In the genomic region with DNA sequence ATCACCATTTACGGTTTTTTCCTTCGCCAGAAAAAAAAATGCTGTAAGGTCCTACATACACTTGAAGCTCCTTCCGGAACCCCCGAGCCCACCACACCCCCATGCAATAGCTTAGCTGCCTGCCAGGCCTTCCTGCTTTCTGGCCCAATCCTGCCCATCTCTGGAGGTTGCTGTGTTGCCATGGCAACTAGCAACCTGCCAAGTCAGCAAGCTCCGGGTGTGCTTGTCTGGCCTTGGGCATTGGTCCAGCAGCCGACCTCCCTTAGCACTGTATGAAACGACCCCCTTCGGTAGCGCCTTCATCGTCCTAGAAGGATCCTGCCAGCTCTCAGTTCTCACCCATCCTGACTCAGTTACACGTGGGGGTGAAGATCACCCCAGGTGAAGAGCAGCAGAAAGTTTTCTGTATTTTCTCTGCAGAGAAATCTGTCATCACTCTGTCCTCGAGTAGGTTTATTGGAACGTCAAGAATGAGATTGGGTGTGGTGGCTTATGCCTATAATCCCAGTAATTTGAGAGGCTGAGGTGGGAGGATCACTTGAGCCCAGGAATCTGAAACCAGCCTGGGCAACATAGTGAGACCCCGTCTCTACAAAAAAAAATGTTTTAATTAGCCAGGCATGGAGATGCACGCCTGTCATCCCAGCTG, we compare ENCODE assay signal across 14 cellular contexts. TPM values are rescaled to one million over a fixed set of nuclear protein-coding genes. Genes with fewer than 3 reads are reported as not detected.
DNase-seq lines count a peak whose midpoint lies in the region; ATAC-seq, FAIRE-seq and TF ChIP-seq lines count a peak whose summit lies in the region.
"Had no signal": no experiment of that assay in that cellular context is flagged by ENCODE, and none has a peak within 500 bp of the region (broad histone marks: within the 10 kb centered on the region; RNA-seq: fewer than 3 reads in every experiment).

No MANE protein-coding gene starts in this region.

- DNase-seq in HepG2 (ENCODE audit: low spot score) (no peak), right lobe of liver (no peak), RCC 7860 (ENCODE audit: low spot score) (peak; percentile 5), fibroblast of lung (ENCODE audit: low read depth in 2 of 2) (peak; percentile 42 to 43), medulla oblongata (ENCODE audit: extremely low spot score) (no peak)
- no peak for DNase-seq in stimulated activated naive CD4-positive, alpha-beta T cell treated with Interleukin-2 at 50 U/mL for 16 hours (lab: John Stamatoyannopoulos, UW)
- DNase-seq in activated CD4-positive, CD25-positive, alpha-beta regulatory T cell (lab: John Stamatoyannopoulos, UW) = no peak
- DNase-seq: activated T-cell treated with anti-CD3 and anti-CD28 coated beads for 4 hours; AML-193; brain microvascular endothelial cell; esophagus squamous epithelium; MM.1S; stimulated activated CD4-positive, alpha-beta T cell treated with anti-CD3 and anti-CD28 coated beads, Interleukin-4, amount 100 ng/mL, for 1 hour had no signal

- FAIRE-seq in HepG2 (lab: Jason Lieb, UNC) (no peak), RCC 7860 (lab: Jason Lieb, UNC) (no peak)

- H3K27me3 ChIP-seq in HepG2 (ENCODE audit: control insufficient read depth in 1 of 2, insufficient read depth in 2 of 2, low read length in 2 of 2) (peaks cover 9 to 48% of the 10 kb centered on the region in 2 experiments; a peak in 4 of 5 replicates), right lobe of liver (no peaks in the 10 kb centered on the region), fibroblast of lung (ENCODE audit: control insufficient read depth, insufficient read depth, low read length) (no peaks in the 10 kb centered on the region)
- H3K27me3 ChIP-seq: brain microvascular endothelial cell, esophagus squamous epithelium had no signal

- in situ Hi-C loops in HepG2 (cut with HindIII; ENCODE audit: extremely low pct_ligation_motif_present, low pct_unique_long_range_greater_than_20kb) = loop anchor here (5.0 kb wide), 1 partner anchor 324 kb away; no protein-coding TSS in a partner anchor

- no peak overlapping the region for H3K9ac ChIP-seq in HepG2 (ENCODE audit: insufficient read depth, low read depth, low read length)
- H3K9ac ChIP-seq in fibroblast of lung (ENCODE audit: insufficient read depth, low read length) = no peak overlapping the region

- no peak for ATAC-seq in HepG2
- no peak for ATAC-seq in right lobe of liver
- ATAC-seq in HG03175 (IDR thresholded peaks at IDR 0.05; ENCODE audit: unreplicated experiment) = no peak

- WGBS in HepG2 (ENCODE audit: low lambda C conversion rate) = 28% methylated on average over 15 of the region's 15 CpGs
- WGBS in right lobe of liver (ENCODE audit: insufficient coverage, low coverage, low lambda C conversion rate, missing lambda C conversion rate) = 23% methylated on average over 10 of the region's 15 CpGs

- CTCF ChIA-PET in HepG2 (lab: Yijun Ruan, JAX; ENCODE audit: low intra/inter-chr PET ratio, low total read pairs) = no interaction called here

- TF ChIP-seq POLR2A in HepG2 (IDR thresholded peaks at IDR 0.05; ENCODE audit: insufficient read depth in 1 of 2, low read depth in 2 of 2, low read length in 2 of 2) (no peak), right lobe of liver (IDR thresholded peaks at IDR 0.05) (no peak)

- no peaks in the 10 kb centered on the region; the same call in 1 of the 2 replicates for H3K4me1 ChIP-seq in HepG2 (ENCODE audit: insufficient read depth, low read length)
- no peaks in the 10 kb centered on the region for H3K4me1 ChIP-seq in right lobe of liver
- no peaks in the 10 kb centered on the region for H3K4me1 ChIP-seq in fibroblast of lung (ENCODE audit: control insufficient read depth, extremely low read depth, insufficient read depth, low read length)

- TF ChIP-seq RAD21 in HepG2 (CRISPR knock-in tag; IDR thresholded peaks at IDR 0.05) = no peak

- H2AFZ ChIP-seq in HepG2 (ENCODE audit: low read length) = no peak overlapping the region
- H2AFZ ChIP-seq in fibroblast of lung (ENCODE audit: low read length) = no peak overlapping the region

- TF ChIP-seq CTCF in HepG2 (CRISPR knock-in tag; IDR thresholded peaks at IDR 0.05) (no peak), right lobe of liver (IDR thresholded peaks at IDR 0.05) (no peak), fibroblast of lung (conservative IDR thresholded peaks at IDR 0.05 in 1 of 2, IDR thresholded peaks at IDR 0.05 in 1 of 2; ENCODE audit: low read depth in 1 of 2, low read length in 2 of 2) (no peak)

- intact Hi-C loops in HepG2 (cut with micrococcal nuclease; ENCODE audit: unreplicated experiment) (no loop called here), right lobe of liver (cut with DNase I) (no loop called here)

- H3K9me3 ChIP-seq in HepG2 (ENCODE audit: low read length) = no peaks in the 10 kb centered on the region
- H3K9me3 ChIP-seq in right lobe of liver = no peaks in the 10 kb centered on the region
- no peaks in the 10 kb centered on the region for H3K9me3 ChIP-seq in fibroblast of lung (ENCODE audit: control insufficient read depth, insufficient read depth, low read depth, low read length)
- H3K9me3 ChIP-seq: esophagus squamous epithelium had no signal

- H4K20me1 ChIP-seq in HepG2 (ENCODE audit: insufficient read depth, low read length) (no peaks in the 10 kb centered on the region), fibroblast of lung (ENCODE audit: control insufficient read depth, extremely low read depth, insufficient read depth, low read length) (no peaks in the 10 kb centered on the region)

- H3K4me3 ChIP-seq in HepG2 (replicated peaks in 1 of 3; ENCODE audit: insufficient read depth in 1 of 3, low read depth in 2 of 3, low read length in 3 of 3) (no peak overlapping the region), right lobe of liver (no peak overlapping the region), fibroblast of lung (replicated peaks in 1 of 4; ENCODE audit: control extremely low read depth in 1 of 4, insufficient read depth in 1 of 4, low read depth in 3 of 4, low read length in 4 of 4) (no peak overlapping the region)
- H3K4me3 ChIP-seq: esophagus squamous epithelium had no signal

- H3K79me2 ChIP-seq in HepG2 (ENCODE audit: insufficient read depth, low read length) (no peaks in the 10 kb centered on the region), fibroblast of lung (ENCODE audit: control insufficient read depth, insufficient read depth, low read length) (no peaks in the 10 kb centered on the region)

- H3K36me3 ChIP-seq in HepG2 (replicated peaks in 1 of 2; ENCODE audit: control insufficient read depth in 1 of 2, insufficient read depth in 2 of 2, low read length in 2 of 2) = no peaks in the 10 kb centered on the region
- no peaks in the 10 kb centered on the region for H3K36me3 ChIP-seq in right lobe of liver
- H3K36me3 ChIP-seq in fibroblast of lung (ENCODE audit: control insufficient read depth, insufficient read depth, low read length) = no peaks in the 10 kb centered on the region
- H3K36me3 ChIP-seq: brain microvascular endothelial cell, esophagus squamous epithelium had no signal

- POLR2A ChIA-PET in HepG2 (lab: Yijun Ruan, JAX) = no interaction called here

- H3K27ac ChIP-seq in HepG2 (ENCODE audit: extremely low read length, insufficient read depth, low read length) = no peak overlapping the region
- no peak overlapping the region for H3K27ac ChIP-seq in right lobe of liver
- H3K27ac ChIP-seq in fibroblast of lung (ENCODE audit: insufficient read depth, low read length) = no peak overlapping the region
- H3K27ac ChIP-seq: brain microvascular endothelial cell, esophagus squamous epithelium had no signal

- H3K4me2 ChIP-seq in HepG2 (ENCODE audit: low read depth, low read length) (no peak overlapping the region), fibroblast of lung (ENCODE audit: extremely low read depth, insufficient read depth, low read length) (no peak overlapping the region)

- no TSS peak for BruUV-seq in HepG2 (replicated peaks; lab: Mats Ljungman, UMichigan)

- TF ChIP-seq EP300 in HepG2 (IDR thresholded peaks at IDR 0.05; ENCODE audit: low read depth in 2 of 2, low read length in 2 of 2) = no peak
- TF ChIP-seq EP300 in HepG2 (CRISPR knock-in tag; IDR thresholded peaks at IDR 0.05; ENCODE audit: borderline replicate concordance) = no peak

RNA-seq across cellular contexts. Expression of gene MTCL1, which starts 47.4 kb away (rescaled TPM):
- 1.5 and 3.1 TPM in 2 replicates for total RNA-seq in HepG2 (2016; rRNA removed; fragmentation: Illumina TruSeq; extraction: Trizol)
- 13.2 and 14.6 TPM in 2 replicates for total RNA-seq in HepG2 (2016; cell fraction: cytosol; rRNA removed; fragmentation: Illumina TruSeq; extraction: Trizol; ENCODE audit: low read depth)
- total RNA-seq in HepG2 (2016; cell fraction: insoluble cytoplasmic fraction; rRNA removed; fragmentation: Illumina TruSeq; extraction: Trizol) = 1.3 and 2.8 TPM in 2 replicates
- 3.0 and 3.1 TPM in 2 replicates for total RNA-seq in HepG2 (2016; cell fraction: membrane; rRNA removed; fragmentation: Illumina TruSeq; extraction: Trizol)
- 3.9 and 5.1 TPM in 2 replicates for total RNA-seq in HepG2 (2016; cell fraction: nucleus; rRNA removed; fragmentation: Illumina TruSeq; extraction: Trizol)
- 2.0 and 3.2 TPM in 2 replicates for polyA plus RNA-seq in HepG2 (2011; rRNA removed)
- 1.5 and 2.5 TPM in 2 replicates for polyA plus RNA-seq in HepG2 (2011; cell fraction: cytosol; rRNA removed)
- polyA plus RNA-seq in HepG2 (2011; cell fraction: nucleus; rRNA removed) = 6.4 and 11.2 TPM in 2 replicates
- polyA plus RNA-seq in HepG2 (2012) = 1.3 and 1.7 TPM in 2 replicates
- polyA plus RNA-seq in HepG2 (2016; cell fraction: cytosol; fragmentation: Illumina TruSeq; extraction: Trizol; ENCODE audit: low read depth) = 0.06 and 0.15 TPM in 2 replicates
- polyA plus RNA-seq in HepG2 (2016; cell fraction: insoluble cytoplasmic fraction; fragmentation: Illumina TruSeq; extraction: Trizol; ENCODE audit: low read depth) = 1.9 and 2.2 TPM in 2 replicates
- polyA plus RNA-seq in HepG2 (2016; cell fraction: membrane; fragmentation: Illumina TruSeq; extraction: Trizol; ENCODE audit: low read depth) = 0.32 and 0.42 TPM in 2 replicates
- 5.4 and 6.1 TPM in 2 replicates for polyA plus RNA-seq in HepG2 (2016; cell fraction: nucleus; fragmentation: Illumina TruSeq; extraction: Trizol; ENCODE audit: insufficient read depth, low read depth)
- 6.9 and 30.0 TPM in 2 replicates for polyA minus RNA-seq in HepG2 (2011; rRNA and poly(A)+ RNA removed; ENCODE audit: low replicate concordance)
- polyA minus RNA-seq in HepG2 (2011; cell fraction: cytosol; rRNA and poly(A)+ RNA removed) = 2.4 and 3.2 TPM in 2 replicates
- 13.9 and 18.2 TPM in 2 replicates for polyA minus RNA-seq in HepG2 (2011; cell fraction: nucleus; rRNA and poly(A)+ RNA removed)
- total RNA-seq in right lobe of liver = 1 to 10 TPM; 1.4 to 7.4 (median 3.6) TPM
- total RNA-seq in fibroblast of lung = 38.0 and 56.0 TPM in 2 replicates
- 31.0 and 35.0 TPM in 2 replicates for polyA plus RNA-seq in fibroblast of lung
- polyA plus RNA-seq in fibroblast of lung (2012) = 26.9 and 35.7 TPM in 2 replicates
- polyA minus RNA-seq in fibroblast of lung (ENCODE audit: low replicate concordance) = 30.9 and 31.1 TPM in 2 replicates

RNA-seq across cellular contexts. Expression of gene RAB12, which starts 48.8 kb away (rescaled TPM):
- total RNA-seq in HepG2 (2016; rRNA removed; fragmentation: Illumina TruSeq; extraction: Trizol) = 21.4 and 25.3 TPM in 2 replicates
- 10.6 and 11.9 TPM in 2 replicates for total RNA-seq in HepG2 (2016; cell fraction: cytosol; rRNA removed; fragmentation: Illumina TruSeq; extraction: Trizol; ENCODE audit: low read depth)
- total RNA-seq in HepG2 (2016; cell fraction: insoluble cytoplasmic fraction; rRNA removed; fragmentation: Illumina TruSeq; extraction: Trizol) = 20.0 and 24.5 TPM in 2 replicates
- 24.8 and 25.8 TPM in 2 replicates for total RNA-seq in HepG2 (2016; cell fraction: membrane; rRNA removed; fragmentation: Illumina TruSeq; extraction: Trizol)
- 22.3 and 24.8 TPM in 2 replicates for total RNA-seq in HepG2 (2016; cell fraction: nucleus; rRNA removed; fragmentation: Illumina TruSeq; extraction: Trizol)
- polyA plus RNA-seq in HepG2 (2011; rRNA removed) = 9.5 and 10.7 TPM in 2 replicates
- 3.8 and 6.9 TPM in 2 replicates for polyA plus RNA-seq in HepG2 (2011; cell fraction: cytosol; rRNA removed)
- polyA plus RNA-seq in HepG2 (2011; cell fraction: nucleus; rRNA removed) = 10.5 and 15.2 TPM in 2 replicates
- polyA plus RNA-seq in HepG2 (2012) = 21.4 and 24.9 TPM in 2 replicates
- polyA plus RNA-seq in HepG2 (2016; cell fraction: cytosol; fragmentation: Illumina TruSeq; extraction: Trizol; ENCODE audit: low read depth) = 7.7 and 8.8 TPM in 2 replicates
- polyA plus RNA-seq in HepG2 (2016; cell fraction: insoluble cytoplasmic fraction; fragmentation: Illumina TruSeq; extraction: Trizol; ENCODE audit: low read depth) = 27.0 and 29.3 TPM in 2 replicates
- 18.8 and 19.2 TPM in 2 replicates for polyA plus RNA-seq in HepG2 (2016; cell fraction: membrane; fragmentation: Illumina TruSeq; extraction: Trizol; ENCODE audit: low read depth)
- polyA plus RNA-seq in HepG2 (2016; cell fraction: nucleus; fragmentation: Illumina TruSeq; extraction: Trizol; ENCODE audit: insufficient read depth, low read depth) = 49.1 and 55.1 TPM in 2 replicates
- 2.8 and 6.1 TPM in 2 replicates for polyA minus RNA-seq in HepG2 (2011; rRNA and poly(A)+ RNA removed; ENCODE audit: low replicate concordance)
- 11.2 and 14.9 TPM in 2 replicates for polyA minus RNA-seq in HepG2 (2011; cell fraction: cytosol; rRNA and poly(A)+ RNA removed)
- polyA minus RNA-seq in HepG2 (2011; cell fraction: nucleus; rRNA and poly(A)+ RNA removed) = 19.1 and 21.0 TPM in 2 replicates
- total RNA-seq in right lobe of liver = 10 to 100 TPM; 16.5 to 26.5 (median 22.6) TPM
- 59.6 and 60.4 TPM in 2 replicates for total RNA-seq in fibroblast of lung
- 28.1 and 33.9 TPM in 2 replicates for polyA plus RNA-seq in fibroblast of lung
- 28.6 and 33.7 TPM in 2 replicates for polyA plus RNA-seq in fibroblast of lung (2012)
- 2.0 and 3.6 TPM in 2 replicates for polyA minus RNA-seq in fibroblast of lung (ENCODE audit: low replicate concordance)

Comparison
In these comparisons a context has a peak if more than half of its experiments do, and no peak if none do; other contexts are left out.
1. DNase-seq: peak in RCC 7860 (single experiment) and fibroblast of lung (2 of 2); none in HepG2 (single experiment), right lobe of liver (0 of 3), stimulated activated naive CD4-positive, alpha-beta T cell treated with Interleukin-2 at 50 U/mL for 16 hours (single experiment), activated CD4-positive, CD25-positive, alpha-beta regulatory T cell (0 of 4) and medulla oblongata (single experiment).